ENCODE assay signal across 12 cellular contexts in genomic region chr13:110305001-110305400, GRCh38. TPM values are rescaled to one million over a fixed set of nuclear protein-coding genes. Genes with fewer than 3 reads are reported as not detected.
A peak's percentile ranks its signal among the peaks of the same experiment; 100 is the strongest.
DNase-seq lines count a peak whose midpoint lies in the region; ATAC-seq and TF ChIP-seq lines count a peak whose summit lies in the region.
"Had no signal": no experiment of that assay in that cellular context is flagged by ENCODE, and none has a peak within 500 bp of the region (broad histone marks: within the 10 kb centered on the region; RNA-seq: fewer than 3 reads in every experiment).

No MANE protein-coding gene starts in this region.

- no peaks in the 10 kb centered on the region for H3K27me3 ChIP-seq in PC-3 (ENCODE audit: low read length)
- H3K27me3 ChIP-seq in endodermal cell (ENCODE audit: control insufficient read depth, insufficient read depth, low read length, poor library complexity, severe bottlenecking) = no peaks in the 10 kb centered on the region
- no peaks in the 10 kb centered on the region for H3K27me3 ChIP-seq in muscle layer of colon (ENCODE audit: control insufficient read depth in 1 of 2, insufficient read depth in 2 of 2, low read length in 2 of 2)
- H3K27me3 ChIP-seq in thoracic aorta (replicated peaks; ENCODE audit: insufficient read depth) = no peaks in the 10 kb centered on the region

- H3K27ac ChIP-seq in PC-3 (ENCODE audit: low read length) (no peak overlapping the region), endodermal cell (ENCODE audit: low read depth, low read length) (no peak overlapping the region), muscle layer of colon (ENCODE audit: low read depth, low read length) (peak overlapping the region; percentile 96), thoracic aorta (peak overlapping the region; percentile 74 to 97)

- no peaks in the 10 kb centered on the region for H4K20me1 ChIP-seq in PC-3 (ENCODE audit: low read length)

- peaks cover 55% of the 10 kb centered on the region for H3K79me2 ChIP-seq in PC-3 (ENCODE audit: low read length)

- H2AFZ ChIP-seq in PC-3 (ENCODE audit: low read length) = no peak overlapping the region

- intact Hi-C loops in PC-3 (cut with micrococcal nuclease) = loop anchor here (5.0 kb wide), 1 partner anchor 107 kb away; no protein-coding TSS in a partner anchor

- peak overlapping the region; percentile 80 for H3K4me2 ChIP-seq in PC-3 (ENCODE audit: low read length)

- no peak overlapping the region for H3K27ac Mint-ChIP-seq in endodermal cell

- peaks cover 4% of the 10 kb centered on the region for H3K27me3 Mint-ChIP-seq in endodermal cell (ENCODE audit: insufficient read depth)

- peaks cover 64% of the 10 kb centered on the region for H3K4me1 Mint-ChIP-seq in endodermal cell

- H3K4me3 ChIP-seq in PC-3 (ENCODE audit: low read length) (peak overlapping the region; percentile 72; the same call in 1 of the 2 replicates), endodermal cell (ENCODE audit: low read length) (peak overlapping the region; percentile 92), muscle layer of colon (ENCODE audit: low read depth in 1 of 2, low read length in 2 of 2) (peak overlapping the region; percentile 79 to 81), thoracic aorta (peak overlapping the region; percentile 95)

- no peak for TF ChIP-seq CTCF in PC-3 (conservative IDR thresholded peaks at IDR 0.05; ENCODE audit: low read depth, low read length)
- TF ChIP-seq CTCF in endodermal cell (conservative IDR thresholded peaks at IDR 0.05) = no peak
- no peak for TF ChIP-seq CTCF in thoracic aorta (IDR thresholded peaks at IDR 0.05)

- BruUV-seq in PC-3 (replicated peaks; lab: Mats Ljungman, UMichigan) = no TSS peak

- H3K36me3 ChIP-seq in PC-3 (ENCODE audit: low read depth, low read length) (no peaks in the 10 kb centered on the region), endodermal cell (ENCODE audit: control insufficient read depth, insufficient read depth, low read length) (peaks cover 49% of the 10 kb centered on the region), muscle layer of colon (ENCODE audit: insufficient read depth, low read length) (peaks cover 3% of the 10 kb centered on the region), thoracic aorta (no peaks in the 10 kb centered on the region)

- H3K9me3 Mint-ChIP-seq in endodermal cell = no peaks in the 10 kb centered on the region

- WGBS in endodermal cell (ENCODE audit: insufficient coverage in 1 of 2, insufficient read length in 1 of 2), 2 experiments = 89 to 90% methylated on average over 4 of the region's 4 CpGs

- H3K9ac ChIP-seq in PC-3 (ENCODE audit: low read length) (no peak overlapping the region), endodermal cell (ENCODE audit: extremely low read depth, low read length, poor library complexity, severe bottlenecking) (peak overlapping the region; percentile 82), muscle layer of colon (ENCODE audit: low read length) (peak overlapping the region; percentile 77)

- no peak for ATAC-seq in PC-3
- no peak for ATAC-seq in thoracic aorta (ENCODE audit: insufficient number of reproducible peaks, low FRiP score, low read depth)

- CTCF ChIA-PET in PC-3 (lab: Charles Lee) = no interaction called here

- H3K36me3 Mint-ChIP-seq in endodermal cell (ENCODE audit: low read depth) = peaks cover 52% of the 10 kb centered on the region

- POLR2A ChIA-PET in PC-3 (lab: Charles Lee; ENCODE audit: unreplicated experiment) = interaction anchor here (0.7 kb wide), 1 partner anchor 15 kb away, joined by 6 read pairs; no protein-coding TSS in a partner anchor

- no peaks in the 10 kb centered on the region for H3F3A ChIP-seq in PC-3 (ENCODE audit: low read length, unreplicated experiment)

- H3K4me1 ChIP-seq in PC-3 (ENCODE audit: insufficient read depth, low read length) = peaks cover 37% of the 10 kb centered on the region
- peaks cover 29% of the 10 kb centered on the region for H3K4me1 ChIP-seq in endodermal cell (ENCODE audit: control insufficient read depth, insufficient read depth, low read length)
- H3K4me1 ChIP-seq in muscle layer of colon (ENCODE audit: insufficient read depth, low read length) = peaks cover 56% of the 10 kb centered on the region
- peaks cover 35 to 50% of the 10 kb centered on the region in 2 donors for H3K4me1 ChIP-seq in thoracic aorta (ENCODE audit: control insufficient read depth in 1 of 2, low read depth in 2 of 2)

- H3K4me3 Mint-ChIP-seq in endodermal cell = peak overlapping the region; percentile 93

- no peaks in the 10 kb centered on the region for H3K9me2 ChIP-seq in PC-3 (replicated peaks; ENCODE audit: low read length)

- H3K9me3 ChIP-seq in PC-3 (ENCODE audit: low read length) (no peaks in the 10 kb centered on the region), endodermal cell (ENCODE audit: control insufficient read depth, low read length) (no peaks in the 10 kb centered on the region), muscle layer of colon (ENCODE audit: low read length) (no peaks in the 10 kb centered on the region), thoracic aorta (no peaks in the 10 kb centered on the region)

- DNase-seq in PC-3 (no peak), endodermal cell (no peak), thoracic aorta (ENCODE audit: low spot score) (no peak), activated gamma-delta T cell treated with Interleukin-2 at 50 U/mL for 16 hours (no peak), HK-2 (ENCODE audit: unreplicated experiment) (no peak), SK-N-DZ (ENCODE audit: low spot score) (no peak)
- DNase-seq in activated effector memory CD4-positive, alpha-beta T cell treated with Interleukin-2 at 50 U/mL for 16 hours = no peak
- DNase-seq: cortex of kidney, DMS 273 treated with DMSO at 0.1 percent for 48 hours, NCI-H510A, SIG-M5 had no signal

RNA-seq across cellular contexts. Expression of gene COL4A1, which starts 2.0 kb away (rescaled TPM):
- 35.7 and 48.7 TPM in 2 replicates for total RNA-seq in PC-3 (2014; rRNA removed)
- total RNA-seq in endodermal cell = 100 to 1,000 TPM; 702 to 764 TPM
- 174 TPM for polyA plus RNA-seq in endodermal cell (2013, experiment 1 of 2)
- polyA plus RNA-seq in endodermal cell (2013, experiment 2 of 2) = 194 TPM
- total RNA-seq in thoracic aorta = 100 to 1,000 TPM; 505 to 852 TPM
- 47.5 and 48.2 TPM in 2 replicates for polyA plus RNA-seq in SK-N-DZ (2014; cell fraction: cytosol; rRNA removed)
- 44.8 and 49.1 TPM in 2 replicates for polyA plus RNA-seq in SK-N-DZ (2014; cell fraction: nucleus; rRNA removed)

RNA-seq across cellular contexts. Expression of gene COL4A2, which starts 2.1 kb away (rescaled TPM):
- 74.5 and 127 TPM in 2 replicates for total RNA-seq in PC-3 (2014; rRNA removed)
- total RNA-seq in endodermal cell = 100 to 1,000 TPM; 388 to 398 TPM
- polyA plus RNA-seq in endodermal cell (2013, experiment 1 of 2) = 216 TPM
- polyA plus RNA-seq in endodermal cell (2013, experiment 2 of 2) = 219 TPM
- total RNA-seq in thoracic aorta = 1,000 to 10,000 TPM in 1 of 2 donors, 100 to 1,000 TPM in 1; 999 to 1,135 TPM
- polyA plus RNA-seq in SK-N-DZ (2014; cell fraction: cytosol; rRNA removed) = 65.4 and 81.9 TPM in 2 replicates
- polyA plus RNA-seq in SK-N-DZ (2014; cell fraction: nucleus; rRNA removed) = 108 and 116 TPM in 2 replicates

Comparison
In these comparisons a context has a peak if more than half of its experiments do, and no peak if none do; other contexts are left out.
1. H3K27ac ChIP-seq: peak in muscle layer of colon (single experiment) and thoracic aorta (2 of 2); none in PC-3 (single experiment) and endodermal cell (single experiment).
2. RNA of gene COL4A1, which starts 2.0 kb away (total RNA-seq): 505 to 852 TPM in thoracic aorta and 702 to 764 TPM in endodermal cell; 35.7 to 48.7 TPM in PC-3; every median in the first group is over 10 times any median in the second.
3. Peak in every context shown above with its lines, with median percentiles within 50 percentile points of each other: H3K4me3 ChIP-seq.